ENCODE assay signal across 32 cellular contexts in the genomic region with DNA sequence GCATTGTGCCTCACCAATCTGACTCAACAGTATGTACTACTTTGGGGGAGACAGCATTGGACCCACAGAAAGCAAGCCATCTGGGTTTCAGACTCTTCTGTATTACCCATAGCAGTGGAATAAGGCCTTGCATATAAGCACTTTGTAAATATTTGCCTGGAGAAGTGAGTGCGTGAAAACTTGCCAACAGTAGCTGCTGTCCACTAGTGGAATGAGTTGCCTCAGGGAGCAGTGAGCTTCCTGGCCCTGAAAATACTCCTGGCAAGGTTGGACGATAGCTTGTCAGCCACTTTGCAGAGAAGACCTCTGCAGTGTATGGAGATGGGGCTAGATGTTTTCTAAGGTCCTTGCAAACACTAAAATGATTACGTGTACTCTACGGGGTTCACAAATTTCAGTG.
"Had no signal": no experiment of that assay in that cellular context is flagged by ENCODE, and none has a peak within 500 bp of the region (broad histone marks: within the 10 kb centered on the region; RNA-seq: fewer than 3 reads in every experiment).

No MANE protein-coding gene starts in this region.

- H3K27ac Mint-ChIP-seq: activated naive CD8-positive, alpha-beta T cell treated with anti-CD3 and anti-CD28 coated beads, Interleukin-2, amount 10 ng/mL, durations not matched to agents 7 days and 5 days; endodermal cell; immature natural killer cell; mesothelial cell of epicardium; nephron progenitor cell; stimulated activated memory B cell treated with anti-CD40 and anti-IgM and Interleukin-4, amounts not matched to agents 10 μg/mL and 1 μg/mL and 100 μg/mL, for 72 hours; T-helper 2 cell treated with Interferon-gamma antibody and Interleukin-4, amounts not matched to agents 5 μg/mL and 100 μg/mL, for 36 hours had no signal

- H3K27me3 ChIP-seq: heart left ventricle, neutrophil had no signal

- H3K36me3 ChIP-seq: prostate gland had no signal

- H3K4me2 ChIP-seq: smooth muscle cell had no signal

- H3K4me1 Mint-ChIP-seq: mesothelial cell of epicardium, nephron progenitor cell had no signal

- H3K27ac ChIP-seq: heart left ventricle, neutrophil, prostate gland, WERI-Rb-1 had no signal

- H3K27me3 Mint-ChIP-seq: activated naive CD8-positive, alpha-beta T cell treated with anti-CD3 and anti-CD28 coated beads, Interleukin-2, amount 10 ng/mL, durations not matched to agents 7 days and 5 days; naive B cell; stimulated activated memory B cell treated with anti-CD40 and anti-IgM and Interleukin-4, amounts not matched to agents 10 μg/mL and 1 μg/mL and 100 μg/mL, for 72 hours; stimulated activated naive CD8-positive, alpha-beta T cell treated with anti-CD3 and anti-CD28 coated beads, Interleukin-15, amount 100 ng/mL, for 72 hours had no signal

- H3K4me3 ChIP-seq: heart left ventricle, prostate gland, smooth muscle cell had no signal

- H3K4me1 ChIP-seq: heart left ventricle, prostate gland had no signal

- H3K9me3 Mint-ChIP-seq: activated naive CD4-positive, alpha-beta T cell treated with anti-CD3 and anti-CD28 coated beads for 36 hours; activated naive CD8-positive, alpha-beta T cell treated with anti-CD3 and anti-CD28 coated beads, Interleukin-2, amount 10 ng/mL, durations not matched to agents 7 days and 5 days; endodermal cell; immature natural killer cell; mesothelial cell of epicardium; naive B cell; nephron progenitor cell; stimulated activated memory B cell treated with anti-CD40 and anti-IgM and Interleukin-4, amounts not matched to agents 10 μg/mL and 1 μg/mL and 100 μg/mL, for 72 hours; stimulated activated naive CD8-positive, alpha-beta T cell treated with anti-CD3 and anti-CD28 coated beads, Interleukin-15, amount 100 ng/mL, for 72 hours; T-helper 2 cell treated with Interferon-gamma antibody and Interleukin-4, amounts not matched to agents 5 μg/mL and 100 μg/mL, for 36 hours had no signal

- H3K4me3 Mint-ChIP-seq: activated naive CD4-positive, alpha-beta T cell treated with anti-CD3 and anti-CD28 coated beads for 36 hours; activated naive CD8-positive, alpha-beta T cell treated with anti-CD3 and anti-CD28 coated beads, Interleukin-2, amount 10 ng/mL, durations not matched to agents 7 days and 5 days; endodermal cell; immature natural killer cell; mesothelial cell of epicardium; naive B cell; nephron progenitor cell; stimulated activated memory B cell treated with anti-CD40 and anti-IgM and Interleukin-4, amounts not matched to agents 10 μg/mL and 1 μg/mL and 100 μg/mL, for 72 hours; stimulated activated naive CD8-positive, alpha-beta T cell treated with anti-CD3 and anti-CD28 coated beads, Interleukin-15, amount 100 ng/mL, for 72 hours; T-helper 2 cell treated with Interferon-gamma antibody and Interleukin-4, amounts not matched to agents 5 μg/mL and 100 μg/mL, for 36 hours had no signal

- DNase-seq: activated CD4-positive, alpha-beta T cell treated with anti-CD3 and anti-CD28 coated beads for 48 hours; activated CD4-positive, alpha-beta T cell treated with anti-CD3 and anti-CD28 coated beads, Interleukin-2, amount 50 U/mL, for 48 hours; activated CD8-positive, alpha-beta memory T cell treated with anti-CD3 and anti-CD28 coated beads, Interleukin-2, amount 50 U/mL, for 48 hours; activated effector memory CD4-positive, alpha-beta T cell treated with anti-CD3 and anti-CD28 coated beads, Interleukin-2, amount 50 U/mL, for 16 hours; activated naive CD4-positive, alpha-beta T cell treated with anti-CD3 and anti-CD28 coated beads for 36 hours; activated naive CD8-positive, alpha-beta T cell treated with anti-CD3 and anti-CD28 coated beads, Interleukin-2, amount 10 ng/mL, durations not matched to agents 7 days and 5 days; amniotic stem cell; caudate nucleus; endodermal cell; foreskin fibroblast; heart left ventricle; hypothalamus; immature natural killer cell; kidney; naive B cell; nephron progenitor cell; retina; stimulated activated CD4-positive, alpha-beta T cell treated with anti-CD3 and anti-CD28 coated beads, Interleukin-1b, Interleukin-23, amount 100 ng/mL, for 48 hours; stimulated activated CD4-positive, alpha-beta T cell treated with anti-CD3 and anti-CD28 coated beads, Interleukin-4, amount 100 ng/mL, for 4 hours; stimulated activated CD8-positive, alpha-beta memory T cell treated with anti-CD3 and anti-CD28 coated beads, Interleukin-4, amount 100 ng/mL, for 48 hours; stimulated activated naive CD8-positive, alpha-beta T cell treated with anti-CD3 and anti-CD28 coated beads, Interleukin-15, amount 100 ng/mL, for 72 hours; substantia nigra; T-helper 1 cell; WERI-Rb-1 had no signal

- H3K9me3 ChIP-seq: heart left ventricle, neutrophil, prostate gland had no signal

- ATAC-seq: activated CD4-positive, CD25-positive, alpha-beta regulatory T cell treated with anti-CD3 and anti-CD28 coated beads, Interleukin-2, amount 50 U/mL, for 24 hours; esophagus mucosa; heart left ventricle; stimulated activated memory B cell treated with anti-CD40 and anti-IgM and Interleukin-4, amounts not matched to agents 10 μg/mL and 1 μg/mL and 100 μg/mL, for 72 hours; stimulated activated naive CD8-positive, alpha-beta T cell treated with anti-CD3 and anti-CD28 coated beads, Interleukin-15, amount 100 ng/mL, for 72 hours had no signal
